ENCODE assay signal across 8 cellular contexts in the genomic region with DNA sequence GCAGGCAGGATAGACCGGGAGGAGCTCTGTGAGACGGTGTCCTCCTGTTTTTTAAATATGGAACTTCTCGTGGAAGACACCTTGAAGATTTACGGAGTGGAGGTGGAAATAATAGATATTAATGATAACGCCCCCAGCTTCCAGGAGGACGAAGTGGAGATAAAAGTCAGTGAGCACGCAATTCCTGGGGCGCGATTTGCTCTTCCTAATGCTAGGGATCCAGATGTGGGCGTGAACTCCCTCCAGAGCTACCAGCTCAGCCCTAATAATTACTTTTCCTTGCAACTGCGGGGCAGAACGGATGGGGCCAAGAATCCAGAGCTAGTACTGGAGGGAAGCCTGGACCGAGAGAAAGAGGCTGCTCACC. TPM values are rescaled to one million over a fixed set of nuclear protein-coding genes. Genes with fewer than 3 reads are reported as not detected.
DNase-seq lines count a peak whose midpoint lies in the region; ATAC-seq and TF ChIP-seq lines count a peak whose summit lies in the region.

No MANE protein-coding gene starts in this region.

- DNase-seq in activated T-cell treated with anti-CD3 and anti-CD28 coated beads, Interleukin-2, amount 50 U/mL, for 24 hours = no peak
- DNase-seq in activated T-cell treated with anti-CD3 and anti-CD28 coated beads for 4 hours (no peak), glutamatergic neuron (no peak), NCI-H524 (lab: John Stamatoyannopoulos, UW) (no peak)
- DNase-seq in activated CD4-positive, alpha-beta memory T cell treated with anti-CD3 and anti-CD28 coated beads, Interleukin-2, amount 10 ng/mL, durations not matched to agents 7 days and 5 days = no peak
- DNase-seq in stimulated activated naive B cell treated with anti-CD40 and anti-IgM and Interleukin-4, amounts not matched to agents 10 μg/mL and 1 μg/mL and 100 μg/mL, for 72 hours = no peak
- no peak for DNase-seq in NK-92 treated with Interleukin-12 subunit alpha and Interleukin-12 subunit beta, amount 100 ng/mL, for 24 hours (lab: John Stamatoyannopoulos, UW)

- POLR2A ChIA-PET in activated CD4-positive, alpha-beta memory T cell treated with anti-CD3 and anti-CD28 coated beads, Interleukin-2, amount 10 ng/mL, durations not matched to agents 7 days and 5 days (lab: Charles Lee) = interaction anchor here (0.6 to 1.6 kb wide), 7 partner anchors 9 to 98 kb away, joined by 3 to 5 read pairs (median 4); partner anchors contain the start of gene PCDHGA10

- H3K36me3 Mint-ChIP-seq in activated T-cell treated with anti-CD3 and anti-CD28 coated beads, Interleukin-2, amount 50 U/mL, for 24 hours (ENCODE audit: low read depth) = peaks cover 18% of the 10 kb centered on the region
- peaks cover 23% of the 10 kb centered on the region for H3K36me3 Mint-ChIP-seq in activated CD4-positive, alpha-beta memory T cell treated with anti-CD3 and anti-CD28 coated beads, Interleukin-2, amount 10 ng/mL, durations not matched to agents 7 days and 5 days (ENCODE audit: low read depth)
- peaks cover 84% of the 10 kb centered on the region for H3K36me3 Mint-ChIP-seq in glutamatergic neuron (ENCODE audit: unreplicated experiment)
- H3K36me3 Mint-ChIP-seq in stimulated activated naive B cell treated with anti-CD40 and anti-IgM and Interleukin-4, amounts not matched to agents 10 μg/mL and 1 μg/mL and 100 μg/mL, for 72 hours = peaks cover 13 to 18% of the 10 kb centered on the region in 2 donors

- H3K4me1 Mint-ChIP-seq in activated T-cell treated with anti-CD3 and anti-CD28 coated beads, Interleukin-2, amount 50 U/mL, for 24 hours (ENCODE audit: low read depth) = peaks cover 12% of the 10 kb centered on the region
- peaks cover 12% of the 10 kb centered on the region for H3K4me1 Mint-ChIP-seq in activated CD4-positive, alpha-beta memory T cell treated with anti-CD3 and anti-CD28 coated beads, Interleukin-2, amount 10 ng/mL, durations not matched to agents 7 days and 5 days
- H3K4me1 Mint-ChIP-seq in glutamatergic neuron (ENCODE audit: low read depth, unreplicated experiment) = no peaks in the 10 kb centered on the region
- peaks cover 6 to 18% of the 10 kb centered on the region in 2 donors for H3K4me1 Mint-ChIP-seq in stimulated activated naive B cell treated with anti-CD40 and anti-IgM and Interleukin-4, amounts not matched to agents 10 μg/mL and 1 μg/mL and 100 μg/mL, for 72 hours

- H3K9me3 Mint-ChIP-seq in activated T-cell treated with anti-CD3 and anti-CD28 coated beads, Interleukin-2, amount 50 U/mL, for 24 hours = peaks cover 37% of the 10 kb centered on the region
- H3K9me3 Mint-ChIP-seq in activated CD4-positive, alpha-beta memory T cell treated with anti-CD3 and anti-CD28 coated beads, Interleukin-2, amount 10 ng/mL, durations not matched to agents 7 days and 5 days = peaks cover 17% of the 10 kb centered on the region
- peaks cover 54% of the 10 kb centered on the region for H3K9me3 Mint-ChIP-seq in glutamatergic neuron (ENCODE audit: unreplicated experiment)
- peaks cover 13 to 23% of the 10 kb centered on the region in 2 donors for H3K9me3 Mint-ChIP-seq in stimulated activated naive B cell treated with anti-CD40 and anti-IgM and Interleukin-4, amounts not matched to agents 10 μg/mL and 1 μg/mL and 100 μg/mL, for 72 hours

- TF ChIP-seq CTCF in glutamatergic neuron (IDR thresholded peaks at IDR 0.05; ENCODE audit: partially characterized antibody, unreplicated experiment) = no peak

- H3K4me3 Mint-ChIP-seq in activated T-cell treated with anti-CD3 and anti-CD28 coated beads, Interleukin-2, amount 50 U/mL, for 24 hours = peak overlapping the region; percentile 75
- H3K4me3 Mint-ChIP-seq in activated CD4-positive, alpha-beta memory T cell treated with anti-CD3 and anti-CD28 coated beads, Interleukin-2, amount 10 ng/mL, durations not matched to agents 7 days and 5 days = peak overlapping the region; percentile 70
- H3K4me3 Mint-ChIP-seq in glutamatergic neuron (ENCODE audit: unreplicated experiment) = peak overlapping the region; percentile 70
- peak overlapping the region; percentile 75 to 76 for H3K4me3 Mint-ChIP-seq in stimulated activated naive B cell treated with anti-CD40 and anti-IgM and Interleukin-4, amounts not matched to agents 10 μg/mL and 1 μg/mL and 100 μg/mL, for 72 hours

- H3K27ac Mint-ChIP-seq in activated T-cell treated with anti-CD3 and anti-CD28 coated beads, Interleukin-2, amount 50 U/mL, for 24 hours = no peak overlapping the region
- H3K27ac Mint-ChIP-seq in activated CD4-positive, alpha-beta memory T cell treated with anti-CD3 and anti-CD28 coated beads, Interleukin-2, amount 10 ng/mL, durations not matched to agents 7 days and 5 days = no peak overlapping the region
- no peak overlapping the region for H3K27ac Mint-ChIP-seq in glutamatergic neuron (ENCODE audit: unreplicated experiment)
- peak overlapping the region; percentile 83 for H3K27ac Mint-ChIP-seq in stimulated activated naive B cell treated with anti-CD40 and anti-IgM and Interleukin-4, amounts not matched to agents 10 μg/mL and 1 μg/mL and 100 μg/mL, for 72 hours

- H3K27me3 Mint-ChIP-seq in activated T-cell treated with anti-CD3 and anti-CD28 coated beads, Interleukin-2, amount 50 U/mL, for 24 hours = peaks cover 91% of the 10 kb centered on the region
- peaks cover 66% of the 10 kb centered on the region for H3K27me3 Mint-ChIP-seq in activated CD4-positive, alpha-beta memory T cell treated with anti-CD3 and anti-CD28 coated beads, Interleukin-2, amount 10 ng/mL, durations not matched to agents 7 days and 5 days
- peaks cover 23% of the 10 kb centered on the region for H3K27me3 Mint-ChIP-seq in glutamatergic neuron (ENCODE audit: unreplicated experiment)
- peaks cover 68% of the 10 kb centered on the region in 2 donors for H3K27me3 Mint-ChIP-seq in stimulated activated naive B cell treated with anti-CD40 and anti-IgM and Interleukin-4, amounts not matched to agents 10 μg/mL and 1 μg/mL and 100 μg/mL, for 72 hours

- CTCF ChIA-PET in activated CD4-positive, alpha-beta memory T cell treated with anti-CD3 and anti-CD28 coated beads, Interleukin-2, amount 10 ng/mL, durations not matched to agents 7 days and 5 days (lab: Charles Lee) = interaction anchor here (0.8 to 2.5 kb wide), 20 partner anchors 9 to 142 kb away, joined by 3 to 16 read pairs (median 4); partner anchors contain the start of genes PCDHGA10, PCDHGA12, PCDHGA3 and PCDHGA4

- no peak for ATAC-seq in stimulated activated naive B cell treated with anti-CD40 and anti-IgM and Interleukin-4, amounts not matched to agents 10 μg/mL and 1 μg/mL and 100 μg/mL, for 72 hours (replicated peaks)
- no peak for ATAC-seq in GM21367 (IDR thresholded peaks at IDR 0.05; ENCODE audit: unreplicated experiment)

RNA-seq across cellular contexts. Expression of gene PCDHGA11, which starts 0.6 kb away (rescaled TPM):
- not detected for total RNA-seq in activated CD4-positive, alpha-beta memory T cell treated with anti-CD3 and anti-CD28 coated beads, Interleukin-2, amount 10 ng/mL, durations not matched to agents 7 days and 5 days
- 12.5 TPM for total RNA-seq in glutamatergic neuron (ENCODE audit: unreplicated experiment)

RNA-seq across cellular contexts. Expression of gene PCDHGB7, which starts 4.0 kb away (rescaled TPM):
- total RNA-seq in activated CD4-positive, alpha-beta memory T cell treated with anti-CD3 and anti-CD28 coated beads, Interleukin-2, amount 10 ng/mL, durations not matched to agents 7 days and 5 days = under 1 TPM in 1 of 2 experiments, not detected in 1; 0.08 TPM
- 38.6 TPM for total RNA-seq in glutamatergic neuron (ENCODE audit: unreplicated experiment)

RNA-seq across cellular contexts. Expression of gene PCDHGA10, which starts 8.7 kb away (rescaled TPM):
- under 1 TPM in 1 of 2 experiments, not detected in 1; 0.05 TPM for total RNA-seq in activated CD4-positive, alpha-beta memory T cell treated with anti-CD3 and anti-CD28 coated beads, Interleukin-2, amount 10 ng/mL, durations not matched to agents 7 days and 5 days
- total RNA-seq in glutamatergic neuron (ENCODE audit: unreplicated experiment) = 16.6 TPM

RNA-seq across cellular contexts. Expression of gene PCDHGA12, which starts 8.8 kb away (rescaled TPM):
- total RNA-seq in activated CD4-positive, alpha-beta memory T cell treated with anti-CD3 and anti-CD28 coated beads, Interleukin-2, amount 10 ng/mL, durations not matched to agents 7 days and 5 days = not detected
- 6.1 TPM for total RNA-seq in glutamatergic neuron (ENCODE audit: unreplicated experiment)

RNA-seq across cellular contexts. Expression of gene PCDHGB6, which starts 13.7 kb away (rescaled TPM):
- total RNA-seq in activated CD4-positive, alpha-beta memory T cell treated with anti-CD3 and anti-CD28 coated beads, Interleukin-2, amount 10 ng/mL, durations not matched to agents 7 days and 5 days = not detected
- total RNA-seq in glutamatergic neuron (ENCODE audit: unreplicated experiment) = 59.8 TPM

Comparison
In these comparisons a context has a peak if more than half of its experiments do, and no peak if none do; other contexts are left out.
1. RNA of gene PCDHGA11, which starts 0.6 kb away (total RNA-seq): 12.5 TPM in glutamatergic neuron (single experiment); not detected in activated CD4-positive, alpha-beta memory T cell treated with anti-CD3 and anti-CD28 coated beads, Interleukin-2, amount 10 ng/mL, durations not matched to agents 7 days and 5 days; every median in the first group is over 10 times any median in the second.
2. RNA of gene PCDHGB7, which starts 4.0 kb away (total RNA-seq): 38.6 TPM in glutamatergic neuron (single experiment); 0.08 TPM in activated CD4-positive, alpha-beta memory T cell treated with anti-CD3 and anti-CD28 coated beads, Interleukin-2, amount 10 ng/mL, durations not matched to agents 7 days and 5 days; every median in the first group is over 10 times any median in the second.
3. RNA of gene PCDHGA10, which starts 8.7 kb away (total RNA-seq): 16.6 TPM in glutamatergic neuron (single experiment); 0.05 TPM in activated CD4-positive, alpha-beta memory T cell treated with anti-CD3 and anti-CD28 coated beads, Interleukin-2, amount 10 ng/mL, durations not matched to agents 7 days and 5 days; every median in the first group is over 10 times any median in the second.
4. Peak in every context shown above with its lines, with median percentiles within 50 percentile points of each other: H3K4me3 Mint-ChIP-seq.